Comparison of ENCODE assay signal across 24 cellular contexts in the genomic region with DNA sequence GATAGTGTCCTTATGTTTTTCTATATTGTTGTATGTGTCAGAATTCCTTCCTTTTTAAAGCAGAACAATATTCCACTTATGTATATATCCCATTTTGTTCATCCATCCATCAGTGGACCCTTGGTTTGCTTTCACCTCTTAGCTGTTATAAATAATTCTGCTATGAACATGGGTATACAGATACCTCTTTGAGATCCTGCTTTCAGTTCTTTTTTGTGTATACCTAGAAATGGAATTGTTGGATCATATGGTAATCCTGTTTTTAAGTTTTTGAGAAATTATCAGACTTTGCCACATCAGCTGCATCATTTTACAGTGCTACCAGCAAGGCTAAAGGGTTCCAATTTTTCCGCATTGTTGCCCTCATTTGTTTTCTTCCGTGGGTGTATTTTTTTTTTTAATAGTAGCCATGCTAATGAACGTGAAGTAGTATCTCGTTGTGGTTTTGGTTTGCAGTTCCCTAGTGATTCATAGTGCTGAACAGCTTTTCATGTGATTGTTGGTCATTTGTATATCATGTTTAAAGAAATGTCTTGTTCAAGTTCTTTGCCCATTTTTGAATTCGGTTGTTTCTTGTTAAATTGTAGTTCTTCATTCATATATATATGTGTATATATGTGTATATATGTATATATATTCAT.
DNase-seq lines count a peak whose midpoint lies in the region; ATAC-seq, FAIRE-seq and TF ChIP-seq lines count a peak whose summit lies in the region.
"Had no signal": no experiment of that assay in that cellular context is flagged by ENCODE, and none has a peak within 500 bp of the region (broad histone marks: within the 10 kb centered on the region; RNA-seq: fewer than 3 reads in every experiment).

No MANE protein-coding gene starts in this region.

- no peaks in the 10 kb centered on the region for H3K9me3 Mint-ChIP-seq in activated CD8-positive, alpha-beta memory T cell treated with anti-CD3 and anti-CD28 coated beads, Interleukin-2, amount 10 ng/mL, durations not matched to agents 7 days and 5 days (ENCODE audit: low read depth)

- H2AFZ ChIP-seq in Karpas-422 (ENCODE audit: low read length): no peak overlapping the region

- peaks cover 24% of the 10 kb centered on the region for H3K36me3 Mint-ChIP-seq in activated CD8-positive, alpha-beta memory T cell treated with anti-CD3 and anti-CD28 coated beads, Interleukin-2, amount 10 ng/mL, durations not matched to agents 7 days and 5 days

- H3K4me1 ChIP-seq in Karpas-422 (ENCODE audit: low read length) (peaks cover 24% of the 10 kb centered on the region), psoas muscle (peaks cover 60% of the 10 kb centered on the region)
- H3K4me1 ChIP-seq: vagina had no signal

- H3K27ac ChIP-seq in Karpas-422 (ENCODE audit: low read length) (peak overlapping the region; percentile 58), psoas muscle (peak overlapping the region; percentile 81)
- H3K27ac ChIP-seq: body of pancreas, HL-60, ovary, stomach, vagina, WERI-Rb-1 had no signal

- 52 to 64% (median 54%) methylated on average over 5 of the region's 5 CpGs for WGBS in psoas muscle, 3 donors

- DNase-seq in EH (ENCODE audit: low read depth): peak; percentile 18
- no peak for DNase-seq in Karpas-422
- DNase-seq in epithelial cell of esophagus (ENCODE audit: low read depth): peak; percentile 4
- DNase-seq in psoas muscle: no peak
- DNase-seq in activated CD8-positive, alpha-beta memory T cell treated with anti-CD3 and anti-CD28 coated beads, Interleukin-2, amount 10 ng/mL, durations not matched to agents 7 days and 5 days: no peak
- DNase-seq in occipital lobe (lab: John Stamatoyannopoulos, UW): no peak
- no peak for DNase-seq in frontal cortex (ENCODE audit: low spot score in 2 of 2)
- DNase-seq: activated CD8-positive, alpha-beta memory T cell treated with anti-CD3 and anti-CD28 coated beads for 24 hours; activated effector memory CD4-positive, alpha-beta T cell treated with Interleukin-2 at 50 U/mL for 16 hours; body of pancreas; DMS53; effector CD4-positive, alpha-beta T cell; KG1; midbrain; NCI-H187 treated with DMSO at 0.1 percent for 48 hours; NCI-H524 treated with DMSO at 0.1 percent for 48 hours; ovary; stomach; WERI-Rb-1 had no signal

- ATAC-seq in psoas muscle (no peak), esophagus mucosa (no peak)
- no peak for ATAC-seq in activated CD8-positive, alpha-beta memory T cell treated with anti-CD3 and anti-CD28 coated beads, Interleukin-2, amount 10 ng/mL, durations not matched to agents 7 days and 5 days
- ATAC-seq: body of pancreas, Panc1 had no signal

- no peak overlapping the region for H3K4me2 ChIP-seq in Karpas-422 (ENCODE audit: low read depth, low read length, poor library complexity, severe bottlenecking)
- H3K4me2 ChIP-seq: smooth muscle cell had no signal

- no peak overlapping the region for H3K4me3 Mint-ChIP-seq in activated CD8-positive, alpha-beta memory T cell treated with anti-CD3 and anti-CD28 coated beads, Interleukin-2, amount 10 ng/mL, durations not matched to agents 7 days and 5 days

- peaks cover 77% of the 10 kb centered on the region for H3K79me2 ChIP-seq in Karpas-422 (ENCODE audit: low read length)

- H3K27ac Mint-ChIP-seq in activated CD8-positive, alpha-beta memory T cell treated with anti-CD3 and anti-CD28 coated beads, Interleukin-2, amount 10 ng/mL, durations not matched to agents 7 days and 5 days: no peak overlapping the region

- no peak overlapping the region for H3K9ac ChIP-seq in Karpas-422 (ENCODE audit: low read length)

- intact Hi-C loops in psoas muscle (cut with DNase I): no loop called here

- no peaks in the 10 kb centered on the region for H3K9me3 ChIP-seq in Karpas-422 (ENCODE audit: low read length)
- no peaks in the 10 kb centered on the region for H3K9me3 ChIP-seq in psoas muscle
- H3K9me3 ChIP-seq: body of pancreas, ovary, stomach, vagina had no signal

- peaks cover 26% of the 10 kb centered on the region for H3K4me1 Mint-ChIP-seq in activated CD8-positive, alpha-beta memory T cell treated with anti-CD3 and anti-CD28 coated beads, Interleukin-2, amount 10 ng/mL, durations not matched to agents 7 days and 5 days

- TF ChIP-seq CTCF in epithelial cell of esophagus (IDR thresholded peaks at IDR 0.05; ENCODE audit: insufficient read depth, low read depth, low read length, missing control alignments): no peak
- no peak for TF ChIP-seq CTCF in psoas muscle (IDR thresholded peaks at IDR 0.05)

- CTCF ChIA-PET in activated CD8-positive, alpha-beta memory T cell treated with anti-CD3 and anti-CD28 coated beads, Interleukin-2, amount 10 ng/mL, durations not matched to agents 7 days and 5 days (lab: Charles Lee): interaction anchor here (0.8 to 1.2 kb wide), 3 partner anchors 104 to 279 kb away, joined by 3 to 4 read pairs (median 3); no protein-coding TSS in a partner anchor

- H3K36me3 ChIP-seq in Karpas-422 (ENCODE audit: insufficient read depth, low read length) (peaks cover 12% of the 10 kb centered on the region), psoas muscle (ENCODE audit: insufficient read depth in 1 of 2, low read depth in 1 of 2) (peaks cover 0 to 2% of the 10 kb centered on the region in 2 donors)
- H3K36me3 ChIP-seq: ovary had no signal

- H4K20me1 ChIP-seq in Karpas-422 (ENCODE audit: insufficient read depth, low read depth, low read length): no peaks in the 10 kb centered on the region

- H3K4me3 ChIP-seq in Karpas-422 (ENCODE audit: low read length) (no peak overlapping the region), epithelial cell of esophagus (ENCODE audit: low read length) (no peak overlapping the region), psoas muscle (no peak overlapping the region)
- H3K4me3 ChIP-seq: body of pancreas, ovary, smooth muscle cell, stomach, vagina had no signal

- H3K27me3 ChIP-seq in Karpas-422 (ENCODE audit: low read length) (no peaks in the 10 kb centered on the region), psoas muscle (ENCODE audit: insufficient read depth in 3 of 3, low read length in 2 of 3) (no peaks in the 10 kb centered on the region)
- H3K27me3 ChIP-seq: body of pancreas, ovary, stomach, vagina had no signal

- no peak for FAIRE-seq in frontal cortex (lab: Jason Lieb, UNC)

- no peaks in the 10 kb centered on the region for H3K9me2 ChIP-seq in Karpas-422 (replicated peaks; ENCODE audit: insufficient read depth, low read length)

- no peaks in the 10 kb centered on the region for H3K27me3 Mint-ChIP-seq in activated CD8-positive, alpha-beta memory T cell treated with anti-CD3 and anti-CD28 coated beads, Interleukin-2, amount 10 ng/mL, durations not matched to agents 7 days and 5 days

Comparison
In these comparisons a context has a peak if more than half of its experiments do, and no peak if none do; other contexts are left out.
1. DNase-seq: peak in EH (single experiment) and epithelial cell of esophagus (single experiment); none in Karpas-422 (single experiment), psoas muscle (0 of 2), activated CD8-positive, alpha-beta memory T cell treated with anti-CD3 and anti-CD28 coated beads, Interleukin-2, amount 10 ng/mL, durations not matched to agents 7 days and 5 days (single experiment), occipital lobe (single experiment) and frontal cortex (0 of 2).